8 cellular contexts compared by ENCODE assay signal in the genomic region with DNA sequence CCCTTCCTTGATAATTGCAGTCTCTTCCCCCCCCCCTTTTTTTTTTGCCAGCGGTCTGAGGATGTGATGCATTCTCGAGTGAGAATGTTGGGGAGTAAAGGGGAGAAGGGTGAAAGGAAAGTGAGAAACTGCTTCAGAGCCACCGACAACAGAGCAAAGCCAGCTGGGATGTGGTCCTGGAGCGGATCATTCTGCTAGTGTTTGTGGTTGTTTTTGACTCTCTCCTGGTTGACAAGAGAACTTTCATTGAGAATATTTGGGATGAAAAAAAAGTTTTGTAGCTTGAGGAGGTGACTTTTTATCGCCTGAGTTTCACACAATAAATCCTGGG. TPM values are rescaled to one million over a fixed set of nuclear protein-coding genes. Genes with fewer than 3 reads are reported as not detected.
A peak's percentile ranks its signal among the peaks of the same experiment; 100 is the strongest.
DNase-seq lines count a peak whose midpoint lies in the region; ATAC-seq and TF ChIP-seq lines count a peak whose summit lies in the region.

No MANE protein-coding gene starts in this region.

- peaks cover 11 to 14% (median 12%) of the 10 kb centered on the region in 3 donors for H3K4me1 Mint-ChIP-seq in T-cell

- in situ Hi-C loops in HAP-1 (cut with MboI; ENCODE audit: low sequenced_read_pairs), result no loop called here

- H3K27me3 Mint-ChIP-seq in T-cell, result no peaks in the 10 kb centered on the region

- peaks cover 50% of the 10 kb centered on the region for H4K20me1 ChIP-seq in smooth muscle cell (ENCODE audit: low read depth)

- DNase-seq in HAP-1 (ENCODE audit: low spot score in 2 of 2) (no peak), T-cell (no peak), smooth muscle cell (lab: John Stamatoyannopoulos, UW; ENCODE audit: unreplicated experiment) (no peak), NCI-H2081 treated with DMSO at 0.1 percent for 48 hours (lab: John Stamatoyannopoulos, UW) (no peak)
- DNase-seq in stimulated activated CD4-positive, alpha-beta T cell treated with anti-CD3 and anti-CD28 coated beads, Interleukin-1b, Interleukin-23, amount 100 ng/mL, for 48 hours, result no peak

- no peaks in the 10 kb centered on the region; the same call in 1 of the 2 replicates for H3K36me3 ChIP-seq in HAP-1 (replicated peaks)
- no peaks in the 10 kb centered on the region for H3K36me3 ChIP-seq in gastroesophageal sphincter
- H3K36me3 ChIP-seq in smooth muscle cell (ENCODE audit: low read depth), result no peaks in the 10 kb centered on the region

- peaks cover 12% of the 10 kb centered on the region for H3F3A ChIP-seq in smooth muscle cell (ENCODE audit: low read depth)

- CTCF ChIA-PET in T-cell (lab: Charles Lee), result no interaction called here

- WGBS in gastroesophageal sphincter (ENCODE audit: low coverage in 1 of 2), 2 donors, result 4 to 9% methylated on average over 3 to 5 of the region's 5 CpGs
- 8% methylated on average over 5 of the region's 5 CpGs for WGBS in smooth muscle cell (ENCODE audit: low lambda C conversion rate)

- no peaks in the 10 kb centered on the region for H3K9me3 ChIP-seq in HAP-1
- no peaks in the 10 kb centered on the region for H3K9me3 ChIP-seq in gastroesophageal sphincter
- no peaks in the 10 kb centered on the region for H3K9me3 ChIP-seq in smooth muscle cell (replicated peaks; ENCODE audit: low read depth)

- H3K9ac ChIP-seq in smooth muscle cell (ENCODE audit: low read depth), result no peak overlapping the region

- peak overlapping the region; percentile 99 for H3K4me2 ChIP-seq in smooth muscle cell

- POLR2A ChIA-PET in T-cell (lab: Charles Lee), result no interaction called here

- TF ChIP-seq CTCF in gastroesophageal sphincter (IDR thresholded peaks at IDR 0.05) (no peak), smooth muscle cell (IDR thresholded peaks at IDR 0.05; ENCODE audit: borderline replicate concordance, insufficient read depth, poor library complexity, severe bottlenecking) (no peak)

- no peak overlapping the region for H2AFZ ChIP-seq in smooth muscle cell (ENCODE audit: low read depth)

- no peak for TF ChIP-seq POLR2A in gastroesophageal sphincter (IDR thresholded peaks at IDR 0.05)

- no peaks in the 10 kb centered on the region for H3K9me3 Mint-ChIP-seq in T-cell

- H3K36me3 Mint-ChIP-seq in T-cell, result no peaks in the 10 kb centered on the region

- no peak for TF ChIP-seq EP300 in gastroesophageal sphincter (IDR thresholded peaks at IDR 0.05)

- peak overlapping the region; percentile 82 for H3K4me3 ChIP-seq in HAP-1
- H3K4me3 ChIP-seq in gastroesophageal sphincter, result peak overlapping the region; percentile 92 to 98
- H3K4me3 ChIP-seq in smooth muscle cell, result peak overlapping the region; percentile 100

- peak overlapping the region; percentile 92 to 93 (median 92) for H3K4me3 Mint-ChIP-seq in T-cell

- peak in 1 of 4 experiments; percentile 24 for ATAC-seq in T-cell (replicated peaks in 1 of 4)
- no peak for ATAC-seq in gastroesophageal sphincter
- no peak for ATAC-seq in esophagus mucosa
- no peak for ATAC-seq in GM21723 (IDR thresholded peaks at IDR 0.05; ENCODE audit: unreplicated experiment)

- peaks cover 19% of the 10 kb centered on the region for H3K4me1 ChIP-seq in HAP-1
- H3K4me1 ChIP-seq in gastroesophageal sphincter, result peaks cover 0 to 32% (median 4%) of the 10 kb centered on the region in 3 donors
- peaks cover 8% of the 10 kb centered on the region for H3K4me1 ChIP-seq in smooth muscle cell (ENCODE audit: low read depth)

- H3K27me3 ChIP-seq in HAP-1 (ENCODE audit: low read depth), result no peaks in the 10 kb centered on the region
- no peaks in the 10 kb centered on the region for H3K27me3 ChIP-seq in gastroesophageal sphincter
- no peaks in the 10 kb centered on the region for H3K27me3 ChIP-seq in smooth muscle cell (ENCODE audit: low read depth)

- peak overlapping the region in 3 of 4 donors; percentile 91 to 96 (median 95) for H3K27ac ChIP-seq in gastroesophageal sphincter
- peak overlapping the region; percentile 97 for H3K27ac ChIP-seq in smooth muscle cell (ENCODE audit: low read depth)

- H3K79me2 ChIP-seq in smooth muscle cell (ENCODE audit: low read depth), result peaks cover 58% of the 10 kb centered on the region

- H3K27ac Mint-ChIP-seq in T-cell, result peak overlapping the region; percentile 95 to 97

RNA-seq across cellular contexts. Expression of gene NF1, which starts 1.3 kb away (rescaled TPM):
- total RNA-seq in T-cell, result 10 to 100 TPM; 30.8 to 32.6 (median 31.8) TPM
- total RNA-seq in gastroesophageal sphincter, result 10 to 100 TPM; 41.7 to 69.9 (median 54.4) TPM
- 59.7 and 74.3 TPM in 2 replicates for total RNA-seq in smooth muscle cell
- polyA plus RNA-seq in smooth muscle cell, result 7.6 and 19.4 TPM in 2 replicates
- 21.6 TPM for total RNA-seq in esophagus mucosa
